ENCODE assay signal across 17 cellular contexts in genomic region chr16:61313931-61314330, GRCh38.
"Had no signal": no experiment of that assay in that cellular context is flagged by ENCODE, and none has a peak within 500 bp of the region (broad histone marks: within the 10 kb centered on the region; RNA-seq: fewer than 3 reads in every experiment).

No MANE protein-coding gene starts in this region.

- H2AFZ ChIP-seq: parathyroid adenoma had no signal

- DNase-seq: activated CD4-positive, alpha-beta T cell treated with anti-CD3 and anti-CD28 coated beads, Interleukin-2, amount 10 ng/mL, durations not matched to agents 7 days and 5 days; activated CD8-positive, alpha-beta T cell treated with anti-CD3 and anti-CD28 coated beads, Interleukin-2, amount 10 ng/mL, durations not matched to agents 7 days and 5 days; activated naive CD4-positive, alpha-beta T cell treated with anti-CD3 and anti-CD28 coated beads for 36 hours; activated T-cell treated with anti-CD3 and anti-CD28 coated beads, Interleukin-2, amount 50 U/mL, for 24 hours; anterior cingulate cortex; cortex of kidney; effector CD4-positive, alpha-beta T cell; immature natural killer cell; left ventricle myocardium superior; naive thymus-derived CD8-positive, alpha-beta T cell; sigmoid colon; stimulated activated CD4-positive, alpha-beta T cell treated with anti-CD3 and anti-CD28 coated beads, Interleukin-4, amount 100 ng/mL, for 24 hours; T1000; testis; upper lobe of left lung had no signal

- H3K9me3 ChIP-seq: sigmoid colon, testis, upper lobe of left lung had no signal

- H3K79me2 ChIP-seq: parathyroid adenoma had no signal

- H3K9ac ChIP-seq: parathyroid adenoma had no signal

- H3K4me1 ChIP-seq: esophagus muscularis mucosa, parathyroid adenoma, sigmoid colon, testis, upper lobe of left lung had no signal

- H3K4me3 ChIP-seq: esophagus muscularis mucosa, sigmoid colon, testis, upper lobe of left lung had no signal

- H3K27ac ChIP-seq: esophagus muscularis mucosa, parathyroid adenoma, sigmoid colon, testis, upper lobe of left lung had no signal

- H3K27me3 ChIP-seq: esophagus muscularis mucosa, sigmoid colon, testis, upper lobe of left lung had no signal

- H3K36me3 ChIP-seq: esophagus muscularis mucosa, sigmoid colon, upper lobe of left lung had no signal
